8 cellular contexts compared by ENCODE assay signal in genomic region chr4:40255722-40256281, GRCh38. TPM values are rescaled to one million over a fixed set of nuclear protein-coding genes. Genes with fewer than 3 reads are reported as not detected.
A peak's percentile ranks its signal among the peaks of the same experiment; 100 is the strongest.
DNase-seq lines count a peak whose midpoint lies in the region; ATAC-seq and TF ChIP-seq lines count a peak whose summit lies in the region.

No MANE protein-coding gene starts in this region.

- ATAC-seq in T-helper 17 cell (no peak), upper lobe of left lung (ENCODE audit: low FRiP score in 2 of 2) (peak; percentile 55 to 95), HG02973 (IDR thresholded peaks at IDR 0.05; ENCODE audit: unreplicated experiment) (no peak), HG03108 (IDR thresholded peaks at IDR 0.05; ENCODE audit: unreplicated experiment) (no peak)

- no peak for TF ChIP-seq CTCF in foreskin fibroblast (IDR thresholded peaks at IDR 0.05; ENCODE audit: low read depth, low read length)
- TF ChIP-seq CTCF in upper lobe of left lung (IDR thresholded peaks at IDR 0.05), result no peak
- TF ChIP-seq CTCF in spleen (IDR thresholded peaks at IDR 0.05 in 8 of 11, conservative IDR thresholded peaks at IDR 0.05 in 3 of 11), result no peak

- H3K9me3 ChIP-seq in T-helper 17 cell (ENCODE audit: control insufficient read depth, low read length, poor library complexity, severe bottlenecking), result no peaks in the 10 kb centered on the region
- no peaks in the 10 kb centered on the region for H3K9me3 ChIP-seq in upper lobe of left lung
- no peaks in the 10 kb centered on the region for H3K9me3 ChIP-seq in spleen

- TF ChIP-seq POLR2A in upper lobe of left lung (IDR thresholded peaks at IDR 0.05), result no peak
- TF ChIP-seq POLR2A in spleen (IDR thresholded peaks at IDR 0.05), result no peak

- no peaks in the 10 kb centered on the region for H3K27me3 Mint-ChIP-seq in activated T-cell treated with anti-CD3 and anti-CD28 coated beads, Interleukin-2, amount 50 U/mL, for 24 hours
- no peaks in the 10 kb centered on the region for H3K27me3 Mint-ChIP-seq in T-helper 17 cell

- H3K27ac Mint-ChIP-seq in activated T-cell treated with anti-CD3 and anti-CD28 coated beads, Interleukin-2, amount 50 U/mL, for 24 hours, result peak overlapping the region; percentile 94
- H3K27ac Mint-ChIP-seq in T-helper 17 cell, result peak overlapping the region; percentile 99

- no peak overlapping the region for H3K4me3 Mint-ChIP-seq in activated T-cell treated with anti-CD3 and anti-CD28 coated beads, Interleukin-2, amount 50 U/mL, for 24 hours
- H3K4me3 Mint-ChIP-seq in T-helper 17 cell, result peak overlapping the region; percentile 33

- TF ChIP-seq EP300 in upper lobe of left lung (IDR thresholded peaks at IDR 0.05), result peak in 1 of 4 donors; percentile 31

- H3K4me1 ChIP-seq in upper lobe of left lung (peaks cover 0 to 5% (median 0%) of the 10 kb centered on the region in 4 donors), spleen (peaks cover 0 to 26% (median 4%) of the 10 kb centered on the region in 6 donors)

- H3K36me3 Mint-ChIP-seq in activated T-cell treated with anti-CD3 and anti-CD28 coated beads, Interleukin-2, amount 50 U/mL, for 24 hours (ENCODE audit: low read depth), result peaks cover 3% of the 10 kb centered on the region
- no peaks in the 10 kb centered on the region for H3K36me3 Mint-ChIP-seq in T-helper 17 cell (ENCODE audit: low read depth)

- no peak for DNase-seq in activated T-cell treated with anti-CD3 and anti-CD28 coated beads, Interleukin-2, amount 50 U/mL, for 24 hours
- no peak for DNase-seq in activated T-cell treated with anti-CD3 and anti-CD28 coated beads, Interleukin-2, amount 50 U/mL, for 1 hour
- DNase-seq in T-helper 17 cell, result no peak
- peak; percentile 94 to 96 for DNase-seq in foreskin fibroblast
- no peak for DNase-seq in upper lobe of left lung
- no peak for DNase-seq in spleen

- no peaks in the 10 kb centered on the region for H3K9me3 Mint-ChIP-seq in activated T-cell treated with anti-CD3 and anti-CD28 coated beads, Interleukin-2, amount 50 U/mL, for 24 hours

- intact Hi-C loops in spleen (cut with DNase I; ENCODE audit: low total_unique reads), result no loop called here

- no peaks in the 10 kb centered on the region for H3K27me3 ChIP-seq in upper lobe of left lung
- no peaks in the 10 kb centered on the region for H3K27me3 ChIP-seq in spleen (replicated peaks in 1 of 7)

- H3K27ac ChIP-seq in upper lobe of left lung, result no peak overlapping the region
- H3K27ac ChIP-seq in spleen, result peak overlapping the region in 1 of 8 donors; percentile 26

- H3K36me3 ChIP-seq in upper lobe of left lung, result no peaks in the 10 kb centered on the region
- no peaks in the 10 kb centered on the region for H3K36me3 ChIP-seq in spleen

- WGBS in upper lobe of left lung, 2 donors, result 45 to 56% methylated on average over 1 of the region's 1 CpG
- WGBS in spleen, 5 donors, result 71 to 94% (median 80%) methylated on average over 1 of the region's 1 CpG

- no peak overlapping the region for H3K4me3 ChIP-seq in foreskin fibroblast (ENCODE audit: low read depth in 1 of 2, low read length in 2 of 2)
- H3K4me3 ChIP-seq in upper lobe of left lung, result no peak overlapping the region
- no peak overlapping the region for H3K4me3 ChIP-seq in spleen

- peaks cover 72% of the 10 kb centered on the region for H3K4me1 Mint-ChIP-seq in activated T-cell treated with anti-CD3 and anti-CD28 coated beads, Interleukin-2, amount 50 U/mL, for 24 hours (ENCODE audit: low read depth)
- peaks cover 44% of the 10 kb centered on the region for H3K4me1 Mint-ChIP-seq in T-helper 17 cell

RNA-seq across cellular contexts. Expression of gene RHOH, which starts 59.0 kb away (rescaled TPM):
- total RNA-seq in T-helper 17 cell (100 to 1,000 TPM; 439 to 459 TPM), upper lobe of left lung (10 to 100 TPM in 3 of 6 donors, 1 to 10 TPM in 3; 5.5 to 19.9 (median 8.4) TPM), spleen (100 to 1,000 TPM in 1 of 7 donors, 10 to 100 TPM in 6; 51.4 to 100 (median 72.0) TPM)
- 100 to 1,000 TPM in 1 of 3 donors, 10 to 100 TPM in 2; 70.3 to 112 (median 76.6) TPM for polyA plus RNA-seq in spleen

Comparison
In these comparisons a context has a peak if more than half of its experiments do, and no peak if none do; other contexts are left out.
1. DNase-seq: peak in foreskin fibroblast (2 of 2); none in activated T-cell treated with anti-CD3 and anti-CD28 coated beads, Interleukin-2, amount 50 U/mL, for 24 hours (single experiment), activated T-cell treated with anti-CD3 and anti-CD28 coated beads, Interleukin-2, amount 50 U/mL, for 1 hour (single experiment), T-helper 17 cell (0 of 3), upper lobe of left lung (0 of 2) and spleen (single experiment).
2. ATAC-seq: peak in upper lobe of left lung (2 of 2); none in T-helper 17 cell (single experiment), HG02973 (single experiment) and HG03108 (single experiment).
3. RNA of gene RHOH, which starts 59.0 kb away (total RNA-seq): 439 to 459 TPM in T-helper 17 cell; 51.4 to 100 TPM in spleen and 5.5 to 19.9 TPM in upper lobe of left lung; every median in the first group is over 4 times any median in the second.